Comparison of ENCODE assay signal across 8 cellular contexts in genomic region chr1:26233903-26234643, GRCh38. TPM values are rescaled to one million over a fixed set of nuclear protein-coding genes. Genes with fewer than 3 reads are reported as not detected.
DNase-seq lines count a peak whose midpoint lies in the region; ATAC-seq, FAIRE-seq and TF ChIP-seq lines count a peak whose summit lies in the region.

Gene CEP85 (plus strand): TSS chr1:26234200. CDS start chr1:26239784, 5,584 bp downstream.

- dilution Hi-C loops in endothelial cell of umbilical vein (cut with MboI; ENCODE audit: extremely low pct_ligation_motif_present, low sequenced_read_pairs) = no loop called here

- peak; percentile 87 to 92 for TF ChIP-seq CTCF in endothelial cell of umbilical vein (IDR thresholded peaks at IDR 0.05; ENCODE audit: extremely low read depth in 1 of 2, insufficient read depth in 1 of 2, low read depth in 1 of 2, low read length in 2 of 2)

- intact Hi-C loops in endothelial cell of umbilical vein (cut with micrococcal nuclease) = loop anchor here (1.0 to 2.0 kb wide), 4 partner anchors 43 to 199 kb away; partner anchors contain the start of gene ZNF593

- H3K9ac ChIP-seq in endothelial cell of umbilical vein (replicated peaks; ENCODE audit: extremely low read depth, insufficient read depth, low read length) = peak within 1 kb of the TSS; percentile 66

- H3K9me3 Mint-ChIP-seq in IgD-negative memory B cell = no peaks in the 10 kb centered on the region

- DNase-seq in DMS153 (lab: John Stamatoyannopoulos, UW) = peak; percentile 98
- peak; percentile 98 for DNase-seq in OCI-M1 (lab: John Stamatoyannopoulos, UW)
- peak; percentile 97 for DNase-seq in activated T-cell treated with anti-CD3 and anti-CD28 coated beads for 24 hours (ENCODE audit: low read depth)
- DNase-seq in endothelial cell of umbilical vein (ENCODE audit: low read depth, low spot score) = peak; percentile 98
- DNase-seq in midbrain (lab: John Stamatoyannopoulos, UW) = peak; percentile 99
- peak; percentile 97 to 98 for DNase-seq in stimulated activated CD8-positive, alpha-beta memory T cell treated with anti-CD3 and anti-CD28 coated beads, Interleukin-2, amount 100 ng/mL, for 1 hour (ENCODE audit: low read depth in 2 of 2)

- no peaks in the 10 kb centered on the region for H3K9me1 ChIP-seq in endothelial cell of umbilical vein (replicated peaks; ENCODE audit: control insufficient read depth, extremely low read depth, insufficient read depth, low read length)

- peak within 1 kb of the TSS; percentile 96 for H2AFZ ChIP-seq in endothelial cell of umbilical vein (ENCODE audit: low read depth, low read length)

- FAIRE-seq in endothelial cell of umbilical vein (lab: Jason Lieb, UNC) = peak; percentile 93

- H3K79me2 ChIP-seq in endothelial cell of umbilical vein (ENCODE audit: control insufficient read depth, insufficient read depth, low read length) = peaks cover 42% of the 10 kb centered on the region

- peak; percentile 81 for TF ChIP-seq POLR2A in endothelial cell of umbilical vein (IDR thresholded peaks at IDR 0.05; ENCODE audit: low read depth, low read length)

- peak within 1 kb of the TSS; percentile 35 to 78 (median 65) for H3K4me3 ChIP-seq in endothelial cell of umbilical vein (replicated peaks in 1 of 3; ENCODE audit: insufficient read depth in 1 of 3, low read depth in 1 of 3, low read length in 3 of 3)

- H3K36me3 ChIP-seq in endothelial cell of umbilical vein (ENCODE audit: control insufficient read depth in 2 of 2, extremely low read depth in 1 of 2, insufficient read depth in 2 of 2, low read length in 2 of 2) = no peaks in the 10 kb centered on the region

- no peaks in the 10 kb centered on the region for H4K20me1 ChIP-seq in endothelial cell of umbilical vein (replicated peaks; ENCODE audit: control insufficient read depth, extremely low read depth, insufficient read depth, low read length)

- H3K27me3 Mint-ChIP-seq in IgD-negative memory B cell = no peaks in the 10 kb centered on the region

- no peaks in the 10 kb centered on the region for H3K36me3 Mint-ChIP-seq in IgD-negative memory B cell

- peaks cover 12% of the 10 kb centered on the region for H3K4me1 ChIP-seq in endothelial cell of umbilical vein (ENCODE audit: control insufficient read depth, extremely low read depth, insufficient read depth, low read length)

- H3K27ac Mint-ChIP-seq in IgD-negative memory B cell = peak within 1 kb of the TSS; percentile 90 to 99 (median 97)

- CTCF ChIA-PET in endothelial cell of umbilical vein (lab: Charles Lee) = interaction anchor here (0.5 to 3.7 kb wide), 39 partner anchors 8 to 380 kb away, joined by 3 to 44 read pairs (median 6); partner anchors contain the start of genes C1orf232, CATSPER4, DHDDS and PAFAH2

- TSS peak; percentile 56 for BruUV-seq in endothelial cell of umbilical vein (replicated peaks; lab: Mats Ljungman, UMichigan)

- peak within 1 kb of the TSS; percentile 98 to 100 (median 98) for H3K4me3 Mint-ChIP-seq in IgD-negative memory B cell

- no peaks in the 10 kb centered on the region for H3K27me3 ChIP-seq in endothelial cell of umbilical vein (ENCODE audit: control insufficient read depth in 2 of 2, insufficient read depth in 2 of 2, low read length in 2 of 2)

- peaks cover 19 to 23% (median 23%) of the 10 kb centered on the region in 3 donors for H3K4me1 Mint-ChIP-seq in IgD-negative memory B cell

- no peaks in the 10 kb centered on the region for H3K9me3 ChIP-seq in endothelial cell of umbilical vein (replicated peaks; ENCODE audit: control insufficient read depth, insufficient read depth, low read length)

- H3K27ac ChIP-seq in endothelial cell of umbilical vein (ENCODE audit: insufficient read depth, low read depth, low read length) = peak within 1 kb of the TSS; percentile 9

- ATAC-seq in GM21529 (IDR thresholded peaks at IDR 0.05; ENCODE audit: unreplicated experiment) = peak; percentile 91

- POLR2A ChIA-PET in endothelial cell of umbilical vein (lab: Charles Lee) = interaction anchor here (0.6 to 1.0 kb wide), 4 partner anchors 52 to 987 kb away, joined by 3 read pairs; partner anchors contain the start of gene RSRP1

- peak within 1 kb of the TSS; percentile 77 for H3K4me2 ChIP-seq in endothelial cell of umbilical vein (ENCODE audit: insufficient read depth, low read length)

TF ChIP-seq in endothelial cell of umbilical vein, 7 proteins besides CTCF, POLR2A, EP300 and RAD21:
- TF ChIP-seq GATA2 (IDR thresholded peaks at IDR 0.05; ENCODE audit: insufficient read depth, insufficient read length, low read depth, low read length) = no peak
- TF ChIP-seq MYC (IDR thresholded peaks at IDR 0.05; ENCODE audit: low read depth, low read length) = no peak
- TF ChIP-seq, protein P1, sequence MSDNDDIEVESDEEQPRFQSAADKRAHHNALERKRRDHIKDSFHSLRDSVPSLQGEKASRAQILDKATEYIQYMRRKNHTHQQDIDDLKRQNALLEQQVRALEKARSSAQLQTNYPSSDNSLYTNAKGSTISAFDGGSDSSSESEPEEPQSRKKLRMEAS (IDR thresholded peaks at IDR 0.05; ENCODE audit: insufficient read depth, insufficient read length) = no peak
- TF ChIP-seq FOS (IDR thresholded peaks at IDR 0.05; ENCODE audit: borderline replicate concordance, insufficient read depth, low read length) = no peak
- no peak for TF ChIP-seq POLR2AphosphoS5 (IDR thresholded peaks at IDR 0.05; ENCODE audit: insufficient read depth, low read depth, low read length)
- no peak for TF ChIP-seq EZH2 (IDR thresholded peaks at IDR 0.05; ENCODE audit: borderline replicate concordance, low read depth, low read length, severe bottlenecking)
- TF ChIP-seq JUN (IDR thresholded peaks at IDR 0.05; ENCODE audit: borderline replicate concordance, insufficient read depth, insufficient read length, low read depth) = no peak

RNA-seq across cellular contexts. Expression of gene CEP85, which starts in this region (rescaled TPM):
- 6.6 TPM for polyA plus RNA-seq in IgD-negative memory B cell
- total RNA-seq in endothelial cell of umbilical vein = 16.2 and 17.8 TPM in 2 replicates
- 15.2 and 16.1 TPM in 2 replicates for polyA plus RNA-seq in endothelial cell of umbilical vein
- 12.9 and 13.8 TPM in 2 replicates for polyA plus RNA-seq in endothelial cell of umbilical vein (2011; cell fraction: cytosol; rRNA removed)
- 44.2 and 48.1 TPM in 2 replicates for polyA plus RNA-seq in endothelial cell of umbilical vein (2011; cell fraction: nucleus; rRNA removed)
- polyA plus RNA-seq in endothelial cell of umbilical vein (2012) = 11.9 and 13.3 TPM in 2 replicates
- polyA minus RNA-seq in endothelial cell of umbilical vein = 14.7 and 19.9 TPM in 2 replicates
- polyA minus RNA-seq in endothelial cell of umbilical vein (2011; cell fraction: cytosol; rRNA and poly(A)+ RNA removed) = 10.0 TPM
- polyA minus RNA-seq in endothelial cell of umbilical vein (2011; cell fraction: nucleus; rRNA and poly(A)+ RNA removed) = 10.2 and 17.8 TPM in 2 replicates

Comparison
In these comparisons a context has a peak if more than half of its experiments do, and no peak if none do; other contexts are left out.
1. Peak in every context shown above with its lines: DNase-seq, ATAC-seq, H3K4me3 ChIP-seq and H3K27ac ChIP-seq.